In the genomic region with DNA sequence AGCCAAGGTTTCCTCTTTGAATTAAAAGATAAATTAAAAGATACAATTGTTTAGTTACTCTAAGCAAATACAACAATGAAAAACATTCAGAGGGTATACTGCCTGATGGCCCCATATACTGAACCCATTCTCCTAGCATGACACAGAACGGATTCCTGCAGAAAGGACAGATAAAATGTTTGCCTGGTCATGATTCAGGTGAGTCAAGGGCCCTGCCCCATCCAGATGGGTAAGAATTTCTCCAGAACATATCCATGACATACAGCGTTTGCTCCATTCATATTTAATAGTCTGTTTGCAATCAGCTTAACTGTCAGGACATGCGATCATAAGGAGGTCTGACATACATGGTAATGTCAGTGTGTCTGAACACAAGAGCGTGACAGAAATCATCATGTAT, we compare ENCODE assay signal across 31 cellular contexts.
"Had no signal": no experiment of that assay in that cellular context is flagged by ENCODE, and none has a peak within 500 bp of the region (broad histone marks: within the 10 kb centered on the region; RNA-seq: fewer than 3 reads in every experiment).

No MANE protein-coding gene starts in this region.

- H3K4me1 ChIP-seq: ascending aorta, breast epithelium, gastroesophageal sphincter had no signal

- DNase-seq: activated CD4-positive, alpha-beta memory T cell treated with anti-CD3 and anti-CD28 coated beads, Interleukin-2, amount 10 ng/mL, durations not matched to agents 7 days and 5 days; activated CD4-positive, alpha-beta T cell treated with anti-CD3 and anti-CD28 coated beads for 4 hours; activated CD4-positive, alpha-beta T cell treated with anti-CD3 and anti-CD28 coated beads, Interleukin-2, amount 10 ng/mL, durations not matched to agents 7 days and 5 days; activated CD4-positive, alpha-beta T cell treated with anti-CD3 and anti-CD28 coated beads, Interleukin-2, amount 50 U/mL, for 4 hours; activated CD4-positive, CD25-positive, alpha-beta regulatory T cell; activated CD4-positive, CD25-positive, alpha-beta regulatory T cell treated with anti-CD3 and anti-CD28 coated beads, Interleukin-2, amount 50 U/mL, for 72 hours; activated CD8-positive, alpha-beta memory T cell treated with anti-CD3 and anti-CD28 coated beads, Interleukin-2, amount 50 U/mL, for 48 hours; activated gamma-delta T cell; activated naive CD4-positive, alpha-beta T cell; activated naive CD4-positive, alpha-beta T cell treated with anti-CD3 and anti-CD28 coated beads, Interleukin-2, amount 10 ng/mL, durations not matched to agents 7 days and 5 days; activated naive CD8-positive, alpha-beta T cell treated with anti-CD3 and anti-CD28 coated beads, Interleukin-2, amount 10 ng/mL, durations not matched to agents 7 days and 5 days; activated T-cell treated with anti-CD3 and anti-CD28 coated beads for 4 hours; activated T-cell treated with anti-CD3 and anti-CD28 coated beads, Interleukin-2, amount 50 U/mL, for 24 hours; activated T-cell treated with anti-CD3 and anti-CD28 coated beads, Interleukin-2, amount 50 U/mL, for 72 hours; dorsolateral prefrontal cortex; effector memory CD4-positive, alpha-beta T cell; endodermal cell; erythroblast; esophagus squamous epithelium; foreskin melanocyte; head of caudate nucleus; T-helper 1 cell; T-helper 2 cell had no signal

- H3K4me3 Mint-ChIP-seq: activated CD4-positive, alpha-beta memory T cell treated with anti-CD3 and anti-CD28 coated beads, Interleukin-2, amount 10 ng/mL, durations not matched to agents 7 days and 5 days; activated CD4-positive, alpha-beta T cell treated with anti-CD3 and anti-CD28 coated beads, Interleukin-2, amount 10 ng/mL, durations not matched to agents 7 days and 5 days; activated naive CD4-positive, alpha-beta T cell treated with anti-CD3 and anti-CD28 coated beads, Interleukin-2, amount 10 ng/mL, durations not matched to agents 7 days and 5 days; activated naive CD8-positive, alpha-beta T cell treated with anti-CD3 and anti-CD28 coated beads, Interleukin-2, amount 10 ng/mL, durations not matched to agents 7 days and 5 days; activated T-cell treated with anti-CD3 and anti-CD28 coated beads, Interleukin-2, amount 50 U/mL, for 24 hours; activated T-cell treated with anti-CD3 and anti-CD28 coated beads, Interleukin-2, amount 50 U/mL, for 72 hours; brain; central memory CD8-positive, alpha-beta T cell; dendritic cell treated with granulocyte-macrophage colony-stimulating factor and Interleukin-4, amounts not matched to agents 40 ng/mL and 50 ng/mL, for 4 days; endodermal cell had no signal

- H3K9me3 Mint-ChIP-seq: activated CD4-positive, alpha-beta memory T cell treated with anti-CD3 and anti-CD28 coated beads, Interleukin-2, amount 10 ng/mL, durations not matched to agents 7 days and 5 days; activated CD4-positive, alpha-beta T cell treated with anti-CD3 and anti-CD28 coated beads, Interleukin-2, amount 10 ng/mL, durations not matched to agents 7 days and 5 days; activated naive CD4-positive, alpha-beta T cell treated with anti-CD3 and anti-CD28 coated beads, Interleukin-2, amount 10 ng/mL, durations not matched to agents 7 days and 5 days; activated naive CD4-positive, alpha-beta T cell treated with anti-CD3 and anti-CD28 coated beads, Interleukin-2, amount 50 U/mL, for 72 hours; activated naive CD8-positive, alpha-beta T cell treated with anti-CD3 and anti-CD28 coated beads, Interleukin-2, amount 10 ng/mL, durations not matched to agents 7 days and 5 days; activated T-cell treated with anti-CD3 and anti-CD28 coated beads, Interleukin-2, amount 50 U/mL, for 24 hours; activated T-cell treated with anti-CD3 and anti-CD28 coated beads, Interleukin-2, amount 50 U/mL, for 72 hours; brain; central memory CD8-positive, alpha-beta T cell; dendritic cell treated with granulocyte-macrophage colony-stimulating factor and Interleukin-4, amounts not matched to agents 40 ng/mL and 50 ng/mL, for 4 days; endodermal cell had no signal

- ATAC-seq: activated naive CD4-positive, alpha-beta T cell treated with anti-CD3 and anti-CD28 coated beads, Interleukin-2, amount 50 U/mL, for 72 hours; activated T-cell treated with anti-CD3 and anti-CD28 coated beads, Interleukin-2, amount 50 U/mL, for 72 hours; gastroesophageal sphincter had no signal

- H3K27me3 ChIP-seq: ascending aorta, breast epithelium, dorsolateral prefrontal cortex, esophagus squamous epithelium, gastroesophageal sphincter had no signal

- H3K4me3 ChIP-seq: ascending aorta, breast epithelium, coronary artery, dorsolateral prefrontal cortex, esophagus squamous epithelium, gastroesophageal sphincter had no signal

- H3K27ac ChIP-seq: ascending aorta, breast epithelium, coronary artery, dorsolateral prefrontal cortex, esophagus squamous epithelium, gastroesophageal sphincter had no signal

- H3K4me1 Mint-ChIP-seq: brain, endodermal cell had no signal

- H3K27me3 Mint-ChIP-seq: activated CD4-positive, alpha-beta memory T cell treated with anti-CD3 and anti-CD28 coated beads, Interleukin-2, amount 10 ng/mL, durations not matched to agents 7 days and 5 days; activated CD4-positive, alpha-beta T cell treated with anti-CD3 and anti-CD28 coated beads, Interleukin-2, amount 10 ng/mL, durations not matched to agents 7 days and 5 days; activated naive CD4-positive, alpha-beta T cell treated with anti-CD3 and anti-CD28 coated beads, Interleukin-2, amount 10 ng/mL, durations not matched to agents 7 days and 5 days; activated naive CD8-positive, alpha-beta T cell treated with anti-CD3 and anti-CD28 coated beads, Interleukin-2, amount 10 ng/mL, durations not matched to agents 7 days and 5 days; activated T-cell treated with anti-CD3 and anti-CD28 coated beads, Interleukin-2, amount 50 U/mL, for 24 hours; brain; central memory CD8-positive, alpha-beta T cell; dendritic cell treated with granulocyte-macrophage colony-stimulating factor and Interleukin-4, amounts not matched to agents 40 ng/mL and 50 ng/mL, for 4 days had no signal

- H3K9me3 ChIP-seq: ascending aorta, breast epithelium, esophagus squamous epithelium, gastroesophageal sphincter had no signal

- H3K27ac Mint-ChIP-seq: activated CD4-positive, alpha-beta memory T cell treated with anti-CD3 and anti-CD28 coated beads, Interleukin-2, amount 10 ng/mL, durations not matched to agents 7 days and 5 days; activated CD4-positive, alpha-beta T cell treated with anti-CD3 and anti-CD28 coated beads, Interleukin-2, amount 10 ng/mL, durations not matched to agents 7 days and 5 days; activated naive CD4-positive, alpha-beta T cell treated with anti-CD3 and anti-CD28 coated beads, Interleukin-2, amount 10 ng/mL, durations not matched to agents 7 days and 5 days; activated naive CD8-positive, alpha-beta T cell treated with anti-CD3 and anti-CD28 coated beads, Interleukin-2, amount 10 ng/mL, durations not matched to agents 7 days and 5 days; activated T-cell treated with anti-CD3 and anti-CD28 coated beads, Interleukin-2, amount 50 U/mL, for 24 hours; activated T-cell treated with anti-CD3 and anti-CD28 coated beads, Interleukin-2, amount 50 U/mL, for 72 hours; dendritic cell treated with granulocyte-macrophage colony-stimulating factor and Interleukin-4, amounts not matched to agents 40 ng/mL and 50 ng/mL, for 4 days; endodermal cell had no signal
